Comparison of ENCODE assay signal across 1 cellular context in the genomic region with DNA sequence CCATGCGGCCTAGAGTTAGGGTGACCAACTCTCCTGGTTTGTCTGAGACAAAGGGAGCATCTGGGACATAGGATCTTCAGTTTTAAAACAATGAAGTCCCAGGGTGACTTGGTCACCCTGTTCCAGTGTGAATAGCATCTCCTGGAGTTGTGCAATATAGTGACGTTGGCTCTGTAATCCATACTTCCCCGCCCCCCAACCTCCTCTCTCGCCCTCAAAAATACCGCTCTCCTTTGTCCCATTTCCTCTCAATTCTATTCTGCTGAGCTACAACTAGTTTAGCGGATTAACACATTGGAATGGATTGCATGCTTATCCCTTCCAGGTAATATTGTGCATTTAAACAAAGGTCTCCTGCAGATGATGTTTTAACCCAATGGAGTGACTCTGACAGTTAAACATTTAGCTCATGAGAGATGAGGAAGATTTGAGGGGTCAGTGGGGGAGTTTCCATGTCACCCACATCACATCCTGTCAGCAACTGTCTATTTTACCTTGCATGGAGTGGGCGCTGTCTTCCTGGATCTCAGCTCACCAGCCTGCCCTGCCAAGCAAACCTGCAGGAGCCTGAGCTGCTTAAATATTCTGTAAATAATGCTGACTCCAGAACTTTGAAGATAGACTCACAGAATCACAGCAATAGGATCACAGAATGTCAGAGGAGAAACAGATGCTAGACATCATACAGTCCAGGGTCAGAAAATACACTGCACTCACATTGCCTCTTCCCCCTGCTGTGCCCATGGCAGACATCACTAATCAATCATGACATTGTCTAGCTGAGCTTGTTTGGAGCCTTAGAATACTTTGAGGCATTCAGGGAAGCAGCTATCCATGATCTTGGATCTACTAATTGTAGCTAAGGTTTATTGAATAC.
TF ChIP-seq lines count a peak whose summit lies in the region.

No MANE protein-coding gene starts in this region.

TF ChIP-seq in endothelial cell of umbilical vein, 7 proteins besides CTCF, POLR2A, EP300 and RAD21:
- no peak for TF ChIP-seq POLR2AphosphoS5 (IDR thresholded peaks at IDR 0.05; ENCODE audit: insufficient read depth, low read depth, low read length)
- TF ChIP-seq EZH2 (IDR thresholded peaks at IDR 0.05; ENCODE audit: borderline replicate concordance, low read depth, low read length, severe bottlenecking), result no peak
- no peak for TF ChIP-seq MYC (IDR thresholded peaks at IDR 0.05; ENCODE audit: low read depth, low read length)
- TF ChIP-seq FOS (IDR thresholded peaks at IDR 0.05; ENCODE audit: borderline replicate concordance, insufficient read depth, low read length), result no peak
- TF ChIP-seq GATA2 (IDR thresholded peaks at IDR 0.05; ENCODE audit: insufficient read depth, insufficient read length, low read depth, low read length), result no peak
- TF ChIP-seq, protein P1, sequence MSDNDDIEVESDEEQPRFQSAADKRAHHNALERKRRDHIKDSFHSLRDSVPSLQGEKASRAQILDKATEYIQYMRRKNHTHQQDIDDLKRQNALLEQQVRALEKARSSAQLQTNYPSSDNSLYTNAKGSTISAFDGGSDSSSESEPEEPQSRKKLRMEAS (IDR thresholded peaks at IDR 0.05; ENCODE audit: insufficient read depth, insufficient read length), result no peak
- TF ChIP-seq JUN (IDR thresholded peaks at IDR 0.05; ENCODE audit: borderline replicate concordance, insufficient read depth, insufficient read length, low read depth), result no peak
